13 cellular contexts compared by ENCODE assay signal in the genomic region with DNA sequence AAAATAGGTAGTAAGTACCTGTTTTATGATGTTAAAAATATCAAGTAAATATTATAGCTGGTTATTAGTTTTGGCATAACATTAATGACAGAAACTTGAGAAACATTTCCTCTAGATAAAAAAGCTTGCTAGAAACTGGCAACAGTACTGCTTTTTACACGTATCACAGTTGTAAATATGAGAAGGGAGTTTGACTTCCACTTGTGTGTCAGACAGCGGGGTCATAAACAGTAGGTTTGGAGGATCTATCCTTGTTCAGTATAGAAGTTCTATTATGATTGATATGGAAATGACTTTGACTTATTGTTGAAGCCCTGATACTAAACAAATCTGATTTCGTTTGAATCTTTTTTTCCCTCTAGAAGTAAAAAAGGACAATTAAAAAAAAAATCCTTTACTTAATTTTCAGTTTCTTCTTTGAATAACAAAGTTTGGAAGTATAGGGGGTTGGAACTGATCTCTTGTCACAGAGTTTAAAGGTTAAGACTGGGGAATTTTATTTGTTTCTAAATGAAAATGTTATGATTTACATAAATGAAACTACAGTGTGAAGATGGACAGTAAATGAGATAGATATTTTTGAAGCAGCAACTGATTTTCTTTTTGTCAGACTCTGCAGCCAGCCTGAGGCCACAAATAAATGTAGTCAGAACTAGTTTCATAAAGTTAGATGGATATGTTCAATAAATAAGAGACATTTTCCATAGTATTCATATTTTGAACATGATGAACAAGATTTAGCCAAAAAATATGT. TPM values are rescaled to one million over a fixed set of nuclear protein-coding genes. Genes with fewer than 3 reads are reported as not detected.
DNase-seq lines count a peak whose midpoint lies in the region; ATAC-seq, FAIRE-seq and TF ChIP-seq lines count a peak whose summit lies in the region.
"Had no signal": no experiment of that assay in that cellular context is flagged by ENCODE, and none has a peak within 500 bp of the region (broad histone marks: within the 10 kb centered on the region; RNA-seq: fewer than 3 reads in every experiment).

No MANE protein-coding gene starts in this region.

- RAD21 ChIA-PET in GM12878 (lab: Charles Lee; ENCODE audit: unreplicated experiment), result interaction anchor here (0.6 to 1.2 kb wide), 4 partner anchors 8 to 159 kb away, joined by 3 read pairs; no protein-coding TSS in a partner anchor

- H3K36me3 Mint-ChIP-seq in CD4-positive, alpha-beta T cell (ENCODE audit: low read depth), result peaks cover 7% of the 10 kb centered on the region
- peaks cover 0 to 6% (median 0%) of the 10 kb centered on the region in 3 donors for H3K36me3 Mint-ChIP-seq in naive thymus-derived CD8-positive, alpha-beta T cell

- FAIRE-seq in GM18507 (lab: Jason Lieb, UNC), result peak; percentile 81
- FAIRE-seq in GM12878 (lab: Jason Lieb, UNC), result no peak
- FAIRE-seq: HTR-8/SVneo had no signal

- intact Hi-C loops in CD4-positive, alpha-beta T cell (cut with DNase I, micrococcal nuclease), result no loop called here
- intact Hi-C loops in GM12878 (cut with micrococcal nuclease; ENCODE audit: unreplicated experiment), result loop anchor here (5.0 kb wide), 1 partner anchor 35 kb away; no protein-coding TSS in a partner anchor

- H3K36me3 ChIP-seq in GM12878 (ENCODE audit: control insufficient read depth in 2 of 2, insufficient read depth in 2 of 2, low read length in 1 of 2), result no peaks in the 10 kb centered on the region
- H3K36me3 ChIP-seq: gastrocnemius medialis, right atrium auricular region had no signal

- in situ Hi-C loops in GM12878 (cut with MboI), result no loop called here

- ATAC-seq in CD4-positive, alpha-beta T cell (ENCODE audit: poor library complexity), result no peak
- ATAC-seq in GM12878, result peak; percentile 56
- no peak for ATAC-seq in naive thymus-derived CD8-positive, alpha-beta T cell
- ATAC-seq in HG03457 (IDR thresholded peaks at IDR 0.05; ENCODE audit: unreplicated experiment), result no peak
- ATAC-seq: gastrocnemius medialis had no signal

- H3K27me3 ChIP-seq in CD4-positive, alpha-beta T cell (ENCODE audit: control insufficient read depth, insufficient read depth, low read length), result no peaks in the 10 kb centered on the region
- no peaks in the 10 kb centered on the region for H3K27me3 ChIP-seq in GM12878 (replicated peaks in 1 of 2; ENCODE audit: control insufficient read depth in 2 of 2, insufficient read depth in 2 of 2, low read length in 1 of 2)
- H3K27me3 ChIP-seq: gastrocnemius medialis, right atrium auricular region had no signal

- peaks cover 48% of the 10 kb centered on the region for H3K4me1 ChIP-seq in GM12878 (ENCODE audit: control insufficient read depth, insufficient read depth, low read length)

- no peaks in the 10 kb centered on the region for H3K9me3 ChIP-seq in CD4-positive, alpha-beta T cell (ENCODE audit: control insufficient read depth, low read length)
- H3K9me3 ChIP-seq in GM12878 (replicated peaks; ENCODE audit: control insufficient read depth, insufficient read depth, low read length), result no peaks in the 10 kb centered on the region; the same call in 2 of the 3 replicates
- H3K9me3 ChIP-seq: gastrocnemius medialis, right atrium auricular region had no signal

- no peak for TF ChIP-seq POLR2A in GM12878 (IDR thresholded peaks at IDR 0.05; ENCODE audit: low read depth, low read length)

- no peak overlapping the region for H2AFZ ChIP-seq in GM12878 (ENCODE audit: control insufficient read depth, low read depth, low read length)

- no peak overlapping the region for H3K9ac ChIP-seq in GM12878 (ENCODE audit: control insufficient read depth, insufficient read depth, low read length)

- no peak for TF ChIP-seq CTCF in CD4-positive, alpha-beta T cell (IDR thresholded peaks at IDR 0.05)
- no peak for TF ChIP-seq CTCF in GM12878 (IDR thresholded peaks at IDR 0.05 in 2 of 3, conservative IDR thresholded peaks at IDR 0.05 in 1 of 3; ENCODE audit: control insufficient read depth in 2 of 3, extremely low read depth in 1 of 3, insufficient read depth in 1 of 3, low read depth in 3 of 3, low read length in 3 of 3)

- peak overlapping the region; percentile 71 for H3K27ac Mint-ChIP-seq in CD4-positive, alpha-beta T cell
- H3K27ac Mint-ChIP-seq in naive thymus-derived CD8-positive, alpha-beta T cell, result peak overlapping the region in 6 of 10 donors; percentile 19 to 75 (median 50)

- H3K27ac ChIP-seq in CD4-positive, alpha-beta T cell (ENCODE audit: low read depth, low read length), result no peak overlapping the region
- peak overlapping the region; percentile 59 for H3K27ac ChIP-seq in GM12878 (ENCODE audit: control insufficient read depth, insufficient read depth)
- H3K27ac ChIP-seq: gastrocnemius medialis, right atrium auricular region had no signal

- CTCF ChIA-PET in CD4-positive, alpha-beta T cell (lab: Charles Lee), result interaction anchor here (0.7 to 1.3 kb wide), 3 partner anchors 16 to 226 kb away, joined by 3 to 4 read pairs (median 3); no protein-coding TSS in a partner anchor
- CTCF ChIA-PET in GM12878 (lab: Yijun Ruan, JAX), result interaction anchor here (0.6 to 1.5 kb wide), 4 partner anchors 8 to 51 kb away, joined by 3 to 6 read pairs (median 4); no protein-coding TSS in a partner anchor

- no peak for TF ChIP-seq RAD21 in GM12878 (IDR thresholded peaks at IDR 0.05; ENCODE audit: insufficient read depth, low read depth, low read length)

- DNase-seq in CD4-positive, alpha-beta T cell, result no peak
- DNase-seq in GM18507 (ENCODE audit: extremely low spot score, insufficient read length, low read depth) (no peak), GM12878 (ENCODE audit: low read depth, low spot score) (no peak), nucleus accumbens (lab: John Stamatoyannopoulos, UW) (no peak)
- DNase-seq in naive thymus-derived CD8-positive, alpha-beta T cell, result no peak
- DNase-seq in stimulated activated CD4-positive, alpha-beta T cell treated with anti-CD3 and anti-CD28 coated beads, Interleukin-4, amount 100 ng/mL, for 4 hours, result no peak
- DNase-seq: amygdala, gastrocnemius medialis, NCI-H1048, NCI-H524 had no signal

- SMC1A ChIA-PET in GM12878 (lab: Charles Lee; ENCODE audit: uncharacterized antibody, unreplicated experiment), result interaction anchor here (1.1 to 4.1 kb wide), 6 partner anchors 9 to 117 kb away, joined by 3 to 26 read pairs (median 4); no protein-coding TSS in a partner anchor

- WGBS in GM12878 (ENCODE audit: insufficient coverage, insufficient replicate concordance, low lambda C conversion rate, missing lambda C conversion rate), result 1% methylated on average over 3 of the region's 3 CpGs

- H3K4me2 ChIP-seq in GM12878 (ENCODE audit: control insufficient read depth, insufficient read depth), result peak overlapping the region; percentile 57

- peaks cover 82% of the 10 kb centered on the region for H3K4me1 Mint-ChIP-seq in CD4-positive, alpha-beta T cell (ENCODE audit: low read depth)
- peaks cover 29 to 74% (median 63%) of the 10 kb centered on the region in 4 donors for H3K4me1 Mint-ChIP-seq in naive thymus-derived CD8-positive, alpha-beta T cell

- peaks cover 97% of the 10 kb centered on the region for H3K79me2 ChIP-seq in GM12878 (ENCODE audit: control insufficient read depth, insufficient read depth, low read length)

- H4K20me1 ChIP-seq in GM12878 (ENCODE audit: control insufficient read depth, insufficient read depth), result no peaks in the 10 kb centered on the region

- H3K27me3 Mint-ChIP-seq in CD4-positive, alpha-beta T cell, result no peaks in the 10 kb centered on the region
- H3K27me3 Mint-ChIP-seq in naive thymus-derived CD8-positive, alpha-beta T cell, result no peaks in the 10 kb centered on the region

- no TSS peak for BruUV-seq in GM12878 (replicated peaks; lab: Mats Ljungman, UMichigan)

- no peak overlapping the region for H3K4me3 ChIP-seq in GM12878
- H3K4me3 ChIP-seq: gastrocnemius medialis, right atrium auricular region had no signal

- TF ChIP-seq EP300 in GM12878 (IDR thresholded peaks at IDR 0.05; ENCODE audit: borderline replicate concordance in 1 of 2, control insufficient read depth in 1 of 2, low read depth in 2 of 2, low read length in 2 of 2), result no peak

- POLR2A ChIA-PET in CD4-positive, alpha-beta T cell (lab: Charles Lee), result no interaction called here
- POLR2A ChIA-PET in GM12878 (lab: Charles Lee), result interaction anchor here (1.9 kb wide), 1 partner anchor 25 kb away, joined by 6 read pairs; no protein-coding TSS in a partner anchor
- POLR2A ChIA-PET in naive thymus-derived CD8-positive, alpha-beta T cell (lab: Charles Lee), result no interaction called here

- no peaks in the 10 kb centered on the region for H3K9me3 Mint-ChIP-seq in CD4-positive, alpha-beta T cell
- no peaks in the 10 kb centered on the region for H3K9me3 Mint-ChIP-seq in naive thymus-derived CD8-positive, alpha-beta T cell

- H3K4me3 Mint-ChIP-seq in CD4-positive, alpha-beta T cell, result peak overlapping the region; percentile 64
- H3K4me3 Mint-ChIP-seq in naive thymus-derived CD8-positive, alpha-beta T cell, result peak overlapping the region in 1 of 10 donors; percentile 2

TF ChIP-seq in GM12878, 131 proteins besides CTCF, POLR2A, EP300 and RAD21 (continues in another document):
- TF ChIP-seq JUNB (IDR thresholded peaks at IDR 0.05) (peak; percentile 29), FOXM1 (IDR thresholded peaks at IDR 0.05; ENCODE audit: low read depth, low read length) (no peak)

RNA-seq across cellular contexts. Expression of gene WNK1, which starts 50.0 kb away (rescaled TPM):
- 100 to 1,000 TPM; 193 to 198 TPM for total RNA-seq in CD4-positive, alpha-beta T cell
- total RNA-seq in GM12878 (2013; cell fraction: nucleolus; rRNA removed), result 576 and 584 TPM in 2 replicates
- total RNA-seq in GM12878 (2014; rRNA removed) (62.5 and 68.7 TPM in 2 replicates), GM12878 (2014; rRNA removed; fragmentation: Illumina TruSeq; extraction: Trizol) (82.2 and 95.0 TPM in 2 replicates), GM12878 (2021) (151 and 162 TPM in 2 replicates)
- polyA plus RNA-seq in GM12878 (2011; ENCODE audit: low read depth), result 43.7 TPM
- polyA plus RNA-seq in GM12878 (2011; rRNA removed) (69.4 and 112 TPM in 2 replicates), GM12878 (2014; fragmentation: Illumina TruSeq; extraction: Trizol) (142 and 143 TPM in 2 replicates), GM12878 (2014; fragmentation: Nextera tagmentation; extraction: Ambion mirVana) (10 to 100 TPM in 1 of 2 experiments, 1 to 10 TPM in 1; 9.6 to 23.8 TPM), GM12878 (2014; rRNA removed) (92.4 and 96.0 TPM in 2 replicates), GM12878 (2016; fragmentation: Nextera tagmentation; extraction: Ambion mirVana) (10 to 100 TPM; 56.4 to 90.9 TPM)
- polyA plus RNA-seq in GM12878 (2011; cell fraction: cytosol; rRNA removed), result 154 and 156 TPM in 2 replicates
- 129 and 167 TPM in 2 replicates for polyA plus RNA-seq in GM12878 (2011; cell fraction: nucleus; rRNA removed)
- 63.7 and 89.3 TPM in 2 replicates for polyA plus RNA-seq in GM12878 (2012)
- polyA minus RNA-seq in GM12878 (2011; rRNA and poly(A)+ RNA removed), result 462 and 496 TPM in 2 replicates
- polyA minus RNA-seq in GM12878 (2011; cell fraction: cytosol; rRNA and poly(A)+ RNA removed), result 260 and 293 TPM in 2 replicates
- polyA minus RNA-seq in GM12878 (2011; cell fraction: nucleus; rRNA and poly(A)+ RNA removed), result 313 and 456 TPM in 2 replicates
- 100 to 1,000 TPM; 142 to 158 TPM for total RNA-seq in naive thymus-derived CD8-positive, alpha-beta T cell
- polyA plus RNA-seq in naive thymus-derived CD8-positive, alpha-beta T cell, result 10 to 100 TPM; 19.5 to 31.0 (median 26.7) TPM
